14 cellular contexts compared by ENCODE assay signal in the genomic region with DNA sequence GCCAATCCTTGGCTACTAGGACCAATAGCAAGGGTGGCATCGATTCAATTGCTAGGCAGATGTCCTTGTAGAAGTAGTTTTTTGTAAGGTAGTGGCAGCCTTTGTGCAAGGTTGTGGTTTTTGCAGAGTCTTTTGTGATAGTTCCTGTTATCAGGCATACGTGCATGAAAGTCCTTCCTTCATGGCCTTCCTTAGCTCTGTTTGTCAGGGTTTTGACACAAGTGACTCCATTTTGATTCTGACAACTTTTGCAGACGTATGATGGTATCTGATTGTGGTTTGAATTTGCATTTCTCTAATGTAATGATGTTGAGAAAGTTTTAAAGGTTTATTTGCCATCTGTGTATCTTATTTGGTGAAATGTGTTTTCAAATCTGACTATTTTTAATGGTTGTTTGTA.
DNase-seq lines count a peak whose midpoint lies in the region; ATAC-seq and TF ChIP-seq lines count a peak whose summit lies in the region.
"Had no signal": no experiment of that assay in that cellular context is flagged by ENCODE, and none has a peak within 500 bp of the region (broad histone marks: within the 10 kb centered on the region; RNA-seq: fewer than 3 reads in every experiment).

No MANE protein-coding gene starts in this region.

- no peaks in the 10 kb centered on the region for H3K9me3 ChIP-seq in neutrophil
- H3K9me3 ChIP-seq in WERI-Rb-1 (ENCODE audit: severe bottlenecking): no peaks in the 10 kb centered on the region

- peak overlapping the region; percentile 56 for H3K27ac ChIP-seq in neutrophil
- H3K27ac ChIP-seq in WERI-Rb-1: no peak overlapping the region
- H3K27ac ChIP-seq: 22Rv1 had no signal

- no peak overlapping the region for H3K4me3 ChIP-seq in NB4 (ENCODE audit: low read depth, low read length)
- no peak overlapping the region for H3K4me3 ChIP-seq in neutrophil (ENCODE audit: low read depth in 1 of 2, low read length in 1 of 2)
- H3K4me3 ChIP-seq in WERI-Rb-1 (ENCODE audit: low read depth, low read length): no peak overlapping the region

- ATAC-seq in HG03439 (IDR thresholded peaks at IDR 0.05; ENCODE audit: unreplicated experiment): no peak
- ATAC-seq: CD8-positive, alpha-beta T cell had no signal

- H3K27me3 ChIP-seq in neutrophil: no peaks in the 10 kb centered on the region
- no peaks in the 10 kb centered on the region for H3K27me3 ChIP-seq in WERI-Rb-1 (ENCODE audit: insufficient read depth, low read depth, severe bottlenecking)

- TF ChIP-seq CTCF in NB4 (IDR thresholded peaks at IDR 0.05; ENCODE audit: low read depth, low read length) (no peak), neutrophil (IDR thresholded peaks at IDR 0.05) (no peak), WERI-Rb-1 (IDR thresholded peaks at IDR 0.05; ENCODE audit: low read depth, low read length) (no peak)

- in situ Hi-C loops in KBM-7 (cut with MboI; ENCODE audit: low pct_unique_long_range_greater_than_20kb, low sequenced_read_pairs): loop anchor here (25.0 kb wide), 1 partner anchor 178 kb away; no protein-coding TSS in a partner anchor

- peak; percentile 31 for DNase-seq in SIG-M5 treated with dmso at 0.1 percent for 504 hours (lab: John Stamatoyannopoulos, UW; ENCODE audit: unreplicated experiment)
- no peak for DNase-seq in SIG-M5 (lab: John Stamatoyannopoulos, UW)
- DNase-seq in KBM-7: peak; percentile 21
- DNase-seq in NB4 (ENCODE audit: low read depth): peak; percentile 33
- DNase-seq in NCI-H2107 treated with DMSO at 0.1 percent for 48 hours (lab: John Stamatoyannopoulos, UW; ENCODE audit: unreplicated experiment): no peak
- no peak for DNase-seq in WERI-Rb-1
- DNase-seq: CD8-positive, alpha-beta T cell; COR-L47; DMS153; DMS79 treated with DMSO at 0.1 percent for 48 hours; EL had no signal

- peaks cover 8 to 9% of the 10 kb centered on the region in 2 experiments for H3K4me1 ChIP-seq in neutrophil (ENCODE audit: control insufficient read depth in 1 of 2, insufficient read depth in 1 of 2, low read depth in 1 of 2, low read length in 1 of 2)

- H3K36me3 ChIP-seq in neutrophil (no peaks in the 10 kb centered on the region), WERI-Rb-1 (no peaks in the 10 kb centered on the region)

- no peak for TF ChIP-seq POLR2A in NB4 (IDR thresholded peaks at IDR 0.05; ENCODE audit: extremely low read depth, insufficient read length)

Comparison
In these comparisons a context has a peak if more than half of its experiments do, and no peak if none do; other contexts are left out.
1. DNase-seq: peak in SIG-M5 treated with dmso at 0.1 percent for 504 hours (single experiment), KBM-7 (single experiment) and NB4 (single experiment); none in SIG-M5 (single experiment), NCI-H2107 treated with DMSO at 0.1 percent for 48 hours (single experiment) and WERI-Rb-1 (single experiment).